Comparison of ENCODE assay signal across 1 cellular context in the genomic region with DNA sequence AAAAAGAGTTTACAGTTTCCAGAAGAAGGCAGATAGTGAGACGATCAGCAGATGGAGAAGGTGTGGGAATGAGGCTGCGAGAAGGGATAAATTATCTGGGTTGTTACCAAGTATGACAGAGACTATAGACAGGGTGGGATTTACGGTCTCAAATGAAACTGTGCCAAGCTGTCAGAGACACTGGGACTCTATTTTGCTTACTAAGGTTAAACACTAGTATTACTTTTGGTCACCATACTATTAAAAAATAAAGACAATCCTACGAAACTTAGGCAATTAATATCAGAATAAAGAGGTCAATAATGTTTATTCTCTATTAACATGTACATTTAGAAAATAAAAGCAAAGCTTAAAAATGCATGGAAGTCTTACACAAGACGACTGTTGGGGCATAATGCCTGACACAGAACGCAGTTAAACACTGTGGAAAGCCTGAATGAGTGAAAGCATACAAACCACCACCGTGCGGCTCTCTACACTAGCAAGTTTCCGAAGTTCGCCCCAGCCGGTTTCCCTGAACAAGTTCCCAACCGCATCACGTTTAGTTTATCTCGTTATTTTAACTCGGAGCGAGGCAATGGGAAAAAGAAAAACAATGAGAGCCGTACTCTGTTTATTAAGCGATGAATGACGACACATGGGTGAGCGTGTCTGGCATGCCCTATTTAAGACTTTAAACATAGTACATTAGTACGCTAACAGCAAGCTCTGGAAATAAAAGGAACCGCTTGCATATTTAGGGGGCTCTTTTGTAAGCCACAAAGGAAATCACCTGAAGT.
TF ChIP-seq lines count a peak whose summit lies in the region.

No MANE protein-coding gene starts in this region.

TF ChIP-seq in HepG2, 621 proteins besides CTCF, POLR2A, EP300 and RAD21 (continued from another document):
- TF ChIP-seq WIZ (CRISPR knock-in tag; IDR thresholded peaks at IDR 0.05): no peak
- TF ChIP-seq ZNF501 (CRISPR knock-in tag; IDR thresholded peaks at IDR 0.05): no peak
- TF ChIP-seq, protein P1, sequence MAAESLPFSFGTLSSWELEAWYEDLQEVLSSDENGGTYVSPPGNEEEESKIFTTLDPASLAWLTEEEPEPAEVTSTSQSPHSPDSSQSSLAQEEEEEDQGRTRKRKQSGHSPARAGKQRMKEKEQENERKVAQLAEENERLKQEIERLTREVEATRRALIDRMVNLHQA (CRISPR knock-in tag; IDR thresholded peaks at IDR 0.05): no peak
- no peak for TF ChIP-seq ZNF562 (CRISPR knock-in tag; IDR thresholded peaks at IDR 0.05; ENCODE audit: borderline replicate concordance)
- TF ChIP-seq NCOA2 (CRISPR knock-in tag; IDR thresholded peaks at IDR 0.05): no peak
- no peak for TF ChIP-seq PRDM15 (CRISPR knock-in tag; IDR thresholded peaks at IDR 0.05)
- no peak; the same call in 1 of the 2 replicates for TF ChIP-seq PHF20 (CRISPR knock-in tag; IDR thresholded peaks at IDR 0.05)
- TF ChIP-seq REL (CRISPR knock-in tag; conservative IDR thresholded peaks at IDR 0.05): no peak
- no peak for TF ChIP-seq ZNF3 (CRISPR knock-in tag; IDR thresholded peaks at IDR 0.05)
- TF ChIP-seq ZNF530 (CRISPR knock-in tag; IDR thresholded peaks at IDR 0.05; ENCODE audit: low read depth): no peak
- no peak for TF ChIP-seq ZFP36L2 (CRISPR knock-in tag; IDR thresholded peaks at IDR 0.05)
- TF ChIP-seq KLF13 (CRISPR knock-in tag; IDR thresholded peaks at IDR 0.05): no peak
